In genomic region chr12:66624806-66625205, GRCh38 we compare ENCODE assay signal across 15 cellular contexts. TPM values are rescaled to one million over a fixed set of nuclear protein-coding genes. Genes with fewer than 3 reads are reported as not detected.
DNase-seq lines count a peak whose midpoint lies in the region; ATAC-seq lines count a peak whose summit lies in the region.
"Had no signal": no experiment of that assay in that cellular context is flagged by ENCODE, and none has a peak within 500 bp of the region (broad histone marks: within the 10 kb centered on the region; RNA-seq: fewer than 3 reads in every experiment).

No MANE protein-coding gene starts in this region.

- POLR2A ChIA-PET in CD4-positive, alpha-beta memory T cell (lab: Charles Lee; ENCODE audit: partially characterized antibody): no interaction called here

- no peaks in the 10 kb centered on the region for H3K4me1 ChIP-seq in CD4-positive, alpha-beta memory T cell (ENCODE audit: insufficient read depth, low read length)
- H3K4me1 ChIP-seq: esophagus muscularis mucosa had no signal

- no peak overlapping the region for H3K4me3 ChIP-seq in CD4-positive, alpha-beta memory T cell (ENCODE audit: low read length in 2 of 2)
- H3K4me3 ChIP-seq: esophagus muscularis mucosa, tibial nerve had no signal

- H3K27me3 Mint-ChIP-seq in CD4-positive, alpha-beta memory T cell: peaks cover 1 to 4% of the 10 kb centered on the region in 2 donors

- no peaks in the 10 kb centered on the region for H3K36me3 ChIP-seq in CD4-positive, alpha-beta memory T cell (ENCODE audit: insufficient read depth, low read length)
- H3K36me3 ChIP-seq: esophagus muscularis mucosa, tibial nerve, WERI-Rb-1 had no signal

- no peak overlapping the region for H3K27ac Mint-ChIP-seq in CD4-positive, alpha-beta memory T cell

- H3K4me3 Mint-ChIP-seq in CD4-positive, alpha-beta memory T cell: no peak overlapping the region

- intact Hi-C loops in CD4-positive, alpha-beta memory T cell (cut with micrococcal nuclease): no loop called here

- no peaks in the 10 kb centered on the region for H3K27me3 ChIP-seq in CD4-positive, alpha-beta memory T cell (ENCODE audit: insufficient read depth, low read length)
- H3K27me3 ChIP-seq: esophagus muscularis mucosa, tibial nerve had no signal

- ATAC-seq in GM19035 (IDR thresholded peaks at IDR 0.05; ENCODE audit: unreplicated experiment) (peak; percentile 71), HG02571 (IDR thresholded peaks at IDR 0.05; ENCODE audit: unreplicated experiment) (peak; percentile 66), HG03354 (IDR thresholded peaks at IDR 0.05; ENCODE audit: poor library complexity, severe bottlenecking, unreplicated experiment) (peak; percentile 44)

- H3K9me3 ChIP-seq in CD4-positive, alpha-beta memory T cell (ENCODE audit: control insufficient read depth in 1 of 2, low read length in 2 of 2): no peaks in the 10 kb centered on the region
- H3K9me3 ChIP-seq: esophagus muscularis mucosa, tibial nerve had no signal

- H3K36me3 Mint-ChIP-seq in CD4-positive, alpha-beta memory T cell: no peaks in the 10 kb centered on the region

- H3K27ac ChIP-seq in CD4-positive, alpha-beta memory T cell (ENCODE audit: low read depth, low read length): no peak overlapping the region
- H3K27ac ChIP-seq: esophagus muscularis mucosa, tibial nerve, WERI-Rb-1 had no signal

- CTCF ChIA-PET in CD4-positive, alpha-beta memory T cell (lab: Charles Lee; ENCODE audit: partially characterized antibody): no interaction called here

- peak; percentile 59 for DNase-seq in CD1c-positive myeloid dendritic cell (ENCODE audit: extremely low spot score)
- no peak for DNase-seq in SKM-1 treated with dmso at 0.1 percent for 144 hours (lab: John Stamatoyannopoulos, UW; ENCODE audit: unreplicated experiment)
- DNase-seq in activated CD4-positive, alpha-beta T cell treated with anti-CD3 and anti-CD28 coated beads, Interleukin-2, amount 50 U/mL, for 1 hour: no peak
- no peak for DNase-seq in CD4-positive, alpha-beta memory T cell
- DNase-seq in RPMI8226: no peak
- DNase-seq: COR-L47, NCI-H510A treated with DMSO at 0.1 percent for 48 hours, SIG-M5, WERI-Rb-1 had no signal

- H3K4me1 Mint-ChIP-seq in CD4-positive, alpha-beta memory T cell: no peaks in the 10 kb centered on the region

- H3K9me3 Mint-ChIP-seq in CD4-positive, alpha-beta memory T cell: no peaks in the 10 kb centered on the region

RNA-seq across cellular contexts. Expression of gene GRIP1, which starts 54.1 kb away (rescaled TPM):
- total RNA-seq in CD4-positive, alpha-beta memory T cell: 1 to 10 TPM; 1.7 to 3.3 TPM
- 1 to 10 TPM in 1 of 2 donors, under 1 TPM in 1; 0.52 to 1.3 TPM for polyA plus RNA-seq in CD4-positive, alpha-beta memory T cell
- total RNA-seq: A172 had no signal
